In genomic region chr5:149238540-149238939, GRCh38 we compare ENCODE assay signal across 1 cellular context.
TF ChIP-seq lines count a peak whose summit lies in the region.

No MANE protein-coding gene starts in this region.

TF ChIP-seq in IMR-90, 13 proteins besides CTCF, POLR2A, EP300 and RAD21:
- TF ChIP-seq USF2 (IDR thresholded peaks at IDR 0.05; ENCODE audit: low read depth, low read length) (no peak), RFX5 (IDR thresholded peaks at IDR 0.05; ENCODE audit: low read depth, low read length) (no peak), MXI1 (IDR thresholded peaks at IDR 0.05; ENCODE audit: borderline replicate concordance, low read depth, low read length) (no peak), CEBPB (IDR thresholded peaks at IDR 0.05; ENCODE audit: low read depth, low read length) (no peak), BHLHE40 (IDR thresholded peaks at IDR 0.05; ENCODE audit: low read depth, low read length) (no peak), MAZ (IDR thresholded peaks at IDR 0.05; ENCODE audit: borderline replicate concordance, low read depth, low read length) (no peak), MAFK (IDR thresholded peaks at IDR 0.05; ENCODE audit: low read depth, low read length) (no peak), FOS (IDR thresholded peaks at IDR 0.05; ENCODE audit: low read depth, low read length) (no peak), RCOR1 (IDR thresholded peaks at IDR 0.05; ENCODE audit: insufficient replicate concordance, low read length) (no peak), CHD1 (IDR thresholded peaks at IDR 0.05; ENCODE audit: low read depth, low read length) (no peak), NFE2L2 (IDR thresholded peaks at IDR 0.05; ENCODE audit: low read depth, low read length) (no peak), SMC3 (IDR thresholded peaks at IDR 0.05; ENCODE audit: low read depth, low read length) (no peak)
- TF ChIP-seq, protein P1, sequence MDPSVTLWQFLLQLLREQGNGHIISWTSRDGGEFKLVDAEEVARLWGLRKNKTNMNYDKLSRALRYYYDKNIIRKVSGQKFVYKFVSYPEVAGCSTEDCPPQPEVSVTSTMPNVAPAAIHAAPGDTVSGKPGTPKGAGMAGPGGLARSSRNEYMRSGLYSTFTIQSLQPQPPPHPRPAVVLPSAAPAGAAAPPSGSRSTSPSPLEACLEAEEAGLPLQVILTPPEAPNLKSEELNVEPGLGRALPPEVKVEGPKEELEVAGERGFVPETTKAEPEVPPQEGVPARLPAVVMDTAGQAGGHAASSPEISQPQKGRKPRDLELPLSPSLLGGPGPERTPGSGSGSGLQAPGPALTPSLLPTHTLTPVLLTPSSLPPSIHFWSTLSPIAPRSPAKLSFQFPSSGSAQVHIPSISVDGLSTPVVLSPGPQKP (IDR thresholded peaks at IDR 0.05; ENCODE audit: borderline replicate concordance, low read depth, low read length): no peak
